In the genomic region with DNA sequence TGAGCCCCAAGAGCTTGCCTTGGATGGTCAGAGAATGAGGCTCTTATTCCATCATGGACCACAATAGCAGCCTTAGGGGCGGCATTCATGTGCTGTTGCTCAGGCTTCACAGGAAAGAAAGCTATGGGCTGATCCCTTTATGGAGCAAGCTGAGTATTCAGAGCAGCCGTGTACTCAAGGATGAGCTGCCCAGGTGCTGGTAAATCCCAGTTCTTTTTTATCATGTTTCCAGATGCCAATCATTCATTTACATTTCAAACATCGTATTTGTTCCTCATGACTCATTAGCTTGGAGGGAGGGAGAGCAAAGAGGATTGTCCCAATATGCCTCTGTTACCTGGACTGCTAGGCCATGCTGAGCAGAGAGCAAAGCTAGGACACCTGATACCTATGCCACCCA, we compare ENCODE assay signal across 21 cellular contexts.
DNase-seq lines count a peak whose midpoint lies in the region; ATAC-seq and TF ChIP-seq lines count a peak whose summit lies in the region.
"Had no signal": no experiment of that assay in that cellular context is flagged by ENCODE, and none has a peak within 500 bp of the region (broad histone marks: within the 10 kb centered on the region; RNA-seq: fewer than 3 reads in every experiment).

No MANE protein-coding gene starts in this region.

- H3K27me3 ChIP-seq in RWPE2 (ENCODE audit: insufficient read depth, poor library complexity, severe bottlenecking), result no peaks in the 10 kb centered on the region
- H3K27me3 ChIP-seq in foreskin keratinocyte, result no peaks in the 10 kb centered on the region
- H3K27me3 ChIP-seq: BLaER1 had no signal

- no peaks in the 10 kb centered on the region for H3K9me3 ChIP-seq in RWPE2 (ENCODE audit: severe bottlenecking)
- H3K9me3 ChIP-seq: BLaER1, Caco-2 had no signal

- DNase-seq in NCI-H146 (lab: John Stamatoyannopoulos, UW) (peak; percentile 9), NCI-H146 treated with DMSO at 0.1 percent for 48 hours (lab: John Stamatoyannopoulos, UW; ENCODE audit: unreplicated experiment) (no peak), RWPE2 (ENCODE audit: low spot score) (no peak), foreskin keratinocyte (peak; percentile 16 to 41), myocyte (ENCODE audit: low read depth) (peak; percentile 9), EL (no peak), HUDEP-2 (lab: John Stamatoyannopoulos, UW; ENCODE audit: unreplicated experiment in 76 of 76) (no peak)
- DNase-seq: Caco-2; CD4-positive, CD25-positive, alpha-beta regulatory T cell; CD8-positive, alpha-beta T cell; DMS153; DND-41; GDM1; GM23248; H9 had no signal

- ATAC-seq in RWPE2 (ENCODE audit: low read depth), result peak; percentile 59; the same call in 2 of the 3 replicates
- no peak for ATAC-seq in foreskin keratinocyte
- no peak for ATAC-seq in HG02885 (IDR thresholded peaks at IDR 0.05; ENCODE audit: poor library complexity, unreplicated experiment)
- ATAC-seq: CD8-positive, alpha-beta T cell; GM12878; HCT116 had no signal

- TF ChIP-seq CTCF in RWPE2 (IDR thresholded peaks at IDR 0.05; ENCODE audit: poor library complexity, severe bottlenecking), result no peak
- TF ChIP-seq CTCF in foreskin keratinocyte (conservative IDR thresholded peaks at IDR 0.05), result no peak

- H3K4me1 ChIP-seq in RWPE2 (ENCODE audit: insufficient read depth, poor library complexity, severe bottlenecking) (peaks cover 8% of the 10 kb centered on the region), foreskin keratinocyte (no peaks in the 10 kb centered on the region)
- H3K4me1 ChIP-seq: BLaER1, Caco-2 had no signal

- H3K27ac ChIP-seq in RWPE2 (ENCODE audit: poor library complexity, severe bottlenecking) (peak overlapping the region; percentile 35), foreskin keratinocyte (no peak overlapping the region)
- H3K27ac ChIP-seq: 22Rv1, BLaER1, C4-2B, GM23248 had no signal

- H3K36me3 ChIP-seq in RWPE2 (ENCODE audit: low read depth), result no peaks in the 10 kb centered on the region
- H3K36me3 ChIP-seq: BLaER1 had no signal

- H3K4me3 ChIP-seq in RWPE2 (ENCODE audit: severe bottlenecking), result no peak overlapping the region
- H3K4me3 ChIP-seq: BLaER1, GM12878, GM23248 had no signal

Comparison
In these comparisons a context has a peak if more than half of its experiments do, and no peak if none do; other contexts are left out.
1. DNase-seq: peak in NCI-H146 (single experiment), foreskin keratinocyte (2 of 2) and myocyte (single experiment); none in NCI-H146 treated with DMSO at 0.1 percent for 48 hours (single experiment), RWPE2 (single experiment), EL (single experiment) and HUDEP-2 (0 of 76).